In the genomic region with DNA sequence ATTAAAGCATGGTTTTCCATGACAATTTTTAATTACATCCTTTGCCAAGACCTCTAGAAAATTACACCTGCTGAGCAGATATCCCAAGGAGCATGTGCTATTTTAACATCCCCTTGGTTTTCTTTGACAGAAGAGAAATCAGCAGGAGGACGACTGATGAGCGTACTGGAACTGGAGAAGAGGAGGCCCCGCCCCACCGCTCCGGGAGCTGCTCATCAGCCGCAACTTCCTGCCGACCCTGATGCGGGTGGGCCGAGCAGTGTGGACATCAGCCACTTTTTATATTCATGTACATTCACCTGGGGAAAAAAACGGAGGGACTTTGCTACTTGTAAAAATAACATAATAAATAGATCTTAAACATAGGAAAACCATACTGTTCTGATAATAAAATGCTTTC, we compare ENCODE assay signal across 18 cellular contexts. TPM values are rescaled to one million over a fixed set of nuclear protein-coding genes. Genes with fewer than 3 reads are reported as not detected.
A peak's percentile ranks its signal among the peaks of the same experiment; 100 is the strongest.
DNase-seq lines count a peak whose midpoint lies in the region; ATAC-seq and TF ChIP-seq lines count a peak whose summit lies in the region.
"Had no signal": no experiment of that assay in that cellular context is flagged by ENCODE, and none has a peak within 500 bp of the region (broad histone marks: within the 10 kb centered on the region; RNA-seq: fewer than 3 reads in every experiment).

No MANE protein-coding gene starts in this region.

- peaks cover 70% of the 10 kb centered on the region for H3K36me3 Mint-ChIP-seq in Caco-2 (ENCODE audit: insufficient read depth, unreplicated experiment)
- H3K36me3 Mint-ChIP-seq in natural killer cell = peaks cover 14% of the 10 kb centered on the region
- H3K36me3 Mint-ChIP-seq in GM23338 (ENCODE audit: low read depth) = peaks cover 58% of the 10 kb centered on the region

- intact Hi-C loops in Caco-2 (cut with micrococcal nuclease; ENCODE audit: unreplicated experiment) = no loop called here
- intact Hi-C loops in HCT116 (cut with micrococcal nuclease) = no loop called here
- intact Hi-C loops in natural killer cell (cut with micrococcal nuclease) = no loop called here
- intact Hi-C loops in aorta (cut with DNase I) = no loop called here

- H4K20me1 ChIP-seq in HCT116 (ENCODE audit: insufficient read depth) (no peaks in the 10 kb centered on the region), GM23338 (replicated peaks; ENCODE audit: insufficient read depth) (no peaks in the 10 kb centered on the region)

- WGBS in aorta, 2 donors = 88% methylated on average over 10 of the region's 10 CpGs

- H3K9me3 Mint-ChIP-seq in Caco-2 (ENCODE audit: unreplicated experiment) = no peaks in the 10 kb centered on the region
- no peaks in the 10 kb centered on the region for H3K9me3 Mint-ChIP-seq in natural killer cell
- H3K9me3 Mint-ChIP-seq in GM23338 = no peaks in the 10 kb centered on the region

- H3K9me3 ChIP-seq in Caco-2 = no peaks in the 10 kb centered on the region
- H3K9me3 ChIP-seq in HCT116 (ENCODE audit: control insufficient read depth in 1 of 2, insufficient read depth in 1 of 2, low read depth in 1 of 2, low read length in 2 of 2) = no peaks in the 10 kb centered on the region
- H3K9me3 ChIP-seq in aorta (ENCODE audit: control insufficient read depth, low read length) = no peaks in the 10 kb centered on the region
- H3K9me3 ChIP-seq: SJSA1 had no signal

- H3K27me3 Mint-ChIP-seq in Caco-2 (ENCODE audit: insufficient read depth, unreplicated experiment) = no peaks in the 10 kb centered on the region
- no peaks in the 10 kb centered on the region for H3K27me3 Mint-ChIP-seq in natural killer cell (ENCODE audit: low read depth in 2 of 2)
- H3K27me3 Mint-ChIP-seq in GM23338 (ENCODE audit: insufficient read depth, low read depth, poor library complexity) = peaks cover 11% of the 10 kb centered on the region

- no peak for TF ChIP-seq CTCF in Caco-2 (IDR thresholded peaks at IDR 0.05; ENCODE audit: insufficient read depth in 1 of 2, low read depth in 1 of 2, low read length in 1 of 2, severe bottlenecking in 1 of 2, unreplicated experiment in 1 of 2)
- no peak for TF ChIP-seq CTCF in HCT116 (IDR thresholded peaks at IDR 0.05 in 2 of 3, conservative IDR thresholded peaks at IDR 0.05 in 1 of 3; ENCODE audit: borderline replicate concordance in 1 of 3, insufficient read depth in 1 of 3, low read depth in 2 of 3, low read length in 2 of 3)
- TF ChIP-seq CTCF in natural killer cell (IDR thresholded peaks at IDR 0.05) = no peak
- no peak for TF ChIP-seq CTCF in GM23338 (conservative IDR thresholded peaks at IDR 0.05; ENCODE audit: low read depth in 2 of 2)

- H3K4me1 Mint-ChIP-seq in Caco-2 (ENCODE audit: low read depth, unreplicated experiment) = no peaks in the 10 kb centered on the region
- H3K4me1 Mint-ChIP-seq in natural killer cell = no peaks in the 10 kb centered on the region
- peaks cover 4% of the 10 kb centered on the region; the same call in 1 of the 3 replicates for H3K4me1 Mint-ChIP-seq in GM23338

- no peaks in the 10 kb centered on the region for H3K27me3 ChIP-seq in Caco-2 (replicated peaks; ENCODE audit: control insufficient read depth, insufficient read depth, low read length)
- no peaks in the 10 kb centered on the region for H3K27me3 ChIP-seq in HCT116 (ENCODE audit: insufficient read depth, low read length)
- no peaks in the 10 kb centered on the region for H3K27me3 ChIP-seq in aorta (ENCODE audit: control insufficient read depth in 1 of 2, insufficient read depth in 2 of 2, low read length in 1 of 2)
- no peaks in the 10 kb centered on the region for H3K27me3 ChIP-seq in GM23338 (ENCODE audit: insufficient read depth)
- H3K27me3 ChIP-seq: SJSA1 had no signal

- H3K79me2 ChIP-seq in HCT116 (ENCODE audit: insufficient read depth, low read length) = no peaks in the 10 kb centered on the region
- no peaks in the 10 kb centered on the region for H3K79me2 ChIP-seq in GM23338 (replicated peaks; ENCODE audit: insufficient read depth)

- no peak overlapping the region for H3K9ac ChIP-seq in HCT116 (ENCODE audit: low read length)
- H3K9ac ChIP-seq: GM23248 had no signal

- no peak overlapping the region for H3K4me3 ChIP-seq in Caco-2 (ENCODE audit: low read depth, low read length)
- H3K4me3 ChIP-seq in HCT116 (replicated peaks in 1 of 2; ENCODE audit: low read depth in 1 of 2, low read length in 2 of 2) = no peak overlapping the region
- no peak overlapping the region for H3K4me3 ChIP-seq in aorta (ENCODE audit: low read length in 2 of 2)
- no peak overlapping the region for H3K4me3 ChIP-seq in GM23338
- H3K4me3 ChIP-seq: GM23248, SJSA1 had no signal

- H3K4me1 ChIP-seq in Caco-2 = 0 out of 2 replicates have a peak, but pooled peaks cover 2% of the 10 kb centered on the region
- H3K4me1 ChIP-seq in HCT116 (ENCODE audit: control insufficient read depth in 1 of 2, insufficient read depth in 2 of 2, low read length in 2 of 2) = no peaks in the 10 kb centered on the region
- no peaks in the 10 kb centered on the region for H3K4me1 ChIP-seq in aorta (ENCODE audit: control insufficient read depth in 1 of 2, insufficient read depth in 2 of 2, low read length in 2 of 2)
- H3K4me1 ChIP-seq in GM23338 (ENCODE audit: insufficient read depth) = no peaks in the 10 kb centered on the region
- H3K4me1 ChIP-seq: SJSA1 had no signal

- H3K9me2 ChIP-seq in HCT116 (ENCODE audit: insufficient read depth) (no peaks in the 10 kb centered on the region), GM23338 (ENCODE audit: insufficient read depth) (no peaks in the 10 kb centered on the region)

- DNase-seq in Caco-2 (no peak), HCT116 (ENCODE audit: low read depth, low spot score) (no peak), cerebellar cortex (ENCODE audit: low spot score) (peak; percentile 8), natural killer cell (no peak), aorta (no peak), GM23338 (ENCODE audit: low spot score) (no peak), GF-D8 (lab: John Stamatoyannopoulos, UW) (no peak)
- no peak for DNase-seq in activated CD8-positive, alpha-beta memory T cell treated with anti-CD3 and anti-CD28 coated beads, Interleukin-2, amount 50 U/mL, for 4 hours
- DNase-seq: ACHN, DMS79 treated with DMSO at 0.1 percent for 48 hours, GM23248, HCEC 1CT, NCI-H1105, NCI-H2081, NCI-H510A treated with DMSO at 0.1 percent for 48 hours, NCI-H82 had no signal

- no peak overlapping the region for H3K27ac Mint-ChIP-seq in Caco-2 (ENCODE audit: unreplicated experiment)
- H3K27ac Mint-ChIP-seq in natural killer cell = peak overlapping the region; percentile 4 to 12
- H3K27ac Mint-ChIP-seq in GM23338 = no peak overlapping the region

- H3K4me2 ChIP-seq in HCT116 (ENCODE audit: low read length) (no peak overlapping the region), GM23338 (no peak overlapping the region)

- no peak overlapping the region for H3K27ac ChIP-seq in HCT116 (ENCODE audit: low read depth, low read length)
- no peak overlapping the region for H3K27ac ChIP-seq in aorta (ENCODE audit: low read depth in 1 of 2, low read length in 2 of 2)
- no peak overlapping the region for H3K27ac ChIP-seq in GM23338 (ENCODE audit: low read depth)
- H3K27ac ChIP-seq: C4-2B, GM23248, SJSA1 had no signal

- TF ChIP-seq POLR2A in HCT116 (IDR thresholded peaks at IDR 0.05; ENCODE audit: borderline replicate concordance, extremely low read depth, insufficient read depth, insufficient read length) = no peak

- CTCF ChIA-PET in Caco-2 (lab: Charles Lee) (no interaction called here), HCT116 (lab: Charles Lee) (no interaction called here)

- BruUV-seq in Caco-2 (replicated peaks; lab: Mats Ljungman, UMichigan) (TSS peak; percentile 69), HCT116 (replicated peaks; lab: Mats Ljungman, UMichigan) (TSS peak; percentile 19)

- no peak for TF ChIP-seq RAD21 in HCT116 (IDR thresholded peaks at IDR 0.05; ENCODE audit: low read depth)

- POLR2A ChIA-PET in Caco-2 (lab: Charles Lee) (no interaction called here), HCT116 (lab: Charles Lee) (no interaction called here)

- no peak overlapping the region for H3K4me3 Mint-ChIP-seq in Caco-2 (ENCODE audit: unreplicated experiment)
- no peak overlapping the region for H3K4me3 Mint-ChIP-seq in natural killer cell
- H3K4me3 Mint-ChIP-seq in GM23338 = no peak overlapping the region

- no peaks in the 10 kb centered on the region for H3F3A ChIP-seq in GM23338 (replicated peaks; ENCODE audit: low read depth)

- ATAC-seq in HCT116 (no peak), natural killer cell (no peak), aorta (ENCODE audit: low FRiP score) (no peak), GM23338 (no peak)

- no peak overlapping the region for H2AFZ ChIP-seq in HCT116 (ENCODE audit: low read depth, low read length, poor library complexity, severe bottlenecking)
- no peak overlapping the region for H2AFZ ChIP-seq in GM23338
- H2AFZ ChIP-seq: GM23248 had no signal

- RAD21 ChIA-PET in HCT116 (lab: Charles Lee; ENCODE audit: low non-redundant PET in 1 of 2, low total read pairs in 2 of 2, uncharacterized antibody in 2 of 2, unreplicated experiment in 2 of 2) = no interaction called here

- peaks cover 4% of the 10 kb centered on the region for H3K36me3 ChIP-seq in Caco-2 (ENCODE audit: control insufficient read depth, insufficient read depth, low read length)
- peaks cover 13 to 22% of the 10 kb centered on the region in 2 experiments; a peak in 3 of 4 replicates for H3K36me3 ChIP-seq in HCT116 (ENCODE audit: control insufficient read depth in 1 of 2, insufficient read depth in 2 of 2, low read length in 2 of 2)
- H3K36me3 ChIP-seq in aorta (ENCODE audit: control insufficient read depth in 1 of 2, insufficient read depth in 2 of 2, low read length in 1 of 2) = peaks cover 2% of the 10 kb centered on the region in 2 donors
- peaks cover 11% of the 10 kb centered on the region for H3K36me3 ChIP-seq in GM23338 (ENCODE audit: insufficient read depth)

TF ChIP-seq in HCT116, 20 proteins besides CTCF, POLR2A, EP300 and RAD21 (continues in another document):
- no peak for TF ChIP-seq TCF7L2 (IDR thresholded peaks at IDR 0.05; ENCODE audit: borderline replicate concordance, extremely low read depth, insufficient read depth, insufficient read length)
- no peak for TF ChIP-seq CEBPB (IDR thresholded peaks at IDR 0.05; ENCODE audit: low read depth)

TF ChIP-seq in GM23338, 12 proteins besides CTCF, POLR2A, EP300 and RAD21 (continues in another document):
- no peak for TF ChIP-seq EZH2phosphoT487 (IDR thresholded peaks at IDR 0.05; ENCODE audit: unreplicated experiment)
- no peak for TF ChIP-seq JUNB (IDR thresholded peaks at IDR 0.05; ENCODE audit: unreplicated experiment)

RNA-seq across cellular contexts. Expression of gene CDC123, which starts 54.2 kb away (rescaled TPM):
- total RNA-seq in Caco-2 (2022) (190 and 199 TPM in 2 replicates), HCT116 (2021; ENCODE audit: unreplicated experiment) (132 TPM), natural killer cell (10 to 100 TPM; 45.8 to 53.3 (median 47.6) TPM), aorta (10 to 100 TPM; 39.8 to 53.9 TPM)
- 133 and 134 TPM in 2 replicates for polyA plus RNA-seq in HCT116 (2012)
- polyA plus RNA-seq in aorta (10 to 100 TPM; 36.7 to 66.7 TPM), GM23338 (2016; fragmentation: Nextera tagmentation; extraction: Ambion mirVana) (164 and 179 TPM in 2 replicates)
- 158 and 175 TPM in 2 replicates for total RNA-seq in GM23338 (2014; rRNA removed; shearing (Covaris generic))

RNA-seq across cellular contexts. Expression of gene NUDT5, which starts 54.5 kb away (rescaled TPM):
- 160 and 164 TPM in 2 replicates for total RNA-seq in Caco-2 (2022)
- total RNA-seq in HCT116 (2021; ENCODE audit: unreplicated experiment) = 101 TPM
- polyA plus RNA-seq in HCT116 (2012) = 75.0 and 99.5 TPM in 2 replicates
- 10 to 100 TPM; 25.7 to 39.1 (median 29.4) TPM for total RNA-seq in natural killer cell
- 10 to 100 TPM; 25.9 to 39.7 TPM for total RNA-seq in aorta
- polyA plus RNA-seq in aorta = 10 to 100 TPM; 21.3 to 37.8 TPM
- total RNA-seq in GM23338 (2014; rRNA removed; shearing (Covaris generic)) = 94.3 and 107 TPM in 2 replicates
- polyA plus RNA-seq in GM23338 (2016; fragmentation: Nextera tagmentation; extraction: Ambion mirVana) = 254 and 255 TPM in 2 replicates

Comparison
In these comparisons a context has a peak if more than half of its experiments do, and no peak if none do; other contexts are left out.
1. H3K27ac Mint-ChIP-seq: peak in natural killer cell (2 of 2); none in Caco-2 (single experiment) and GM23338 (single experiment).